In the genomic region with DNA sequence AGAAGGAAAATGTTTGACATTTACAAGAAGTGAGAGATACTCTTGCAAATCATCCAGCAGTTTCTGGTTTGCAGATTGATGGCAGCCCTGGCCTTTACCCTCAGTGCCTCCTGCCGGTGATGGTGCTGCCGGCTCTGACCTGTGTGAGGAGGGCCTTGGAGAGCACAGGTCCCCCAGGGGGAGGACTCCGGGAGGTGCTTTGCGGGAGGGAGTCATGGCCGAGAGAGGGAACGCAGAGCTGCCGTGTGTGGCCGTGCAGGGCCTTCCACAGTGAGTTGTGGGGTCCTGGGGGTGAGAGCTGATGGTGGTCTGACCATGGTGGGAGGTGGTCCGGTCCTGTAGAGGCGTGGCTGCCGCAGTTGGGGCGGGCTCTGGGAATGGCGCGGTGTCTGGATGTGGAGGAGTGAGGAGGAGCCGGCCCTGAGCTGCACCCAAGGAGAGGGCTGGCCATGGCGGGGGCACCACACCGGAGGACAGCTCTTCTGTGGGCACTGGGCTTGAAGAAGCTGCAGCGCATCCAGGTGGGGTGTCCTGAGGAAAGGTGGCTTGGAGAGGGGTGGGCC, we compare ENCODE assay signal across 22 cellular contexts. TPM values are rescaled to one million over a fixed set of nuclear protein-coding genes. Genes with fewer than 3 reads are reported as not detected.
A peak's percentile ranks its signal among the peaks of the same experiment; 100 is the strongest.
DNase-seq lines count a peak whose midpoint lies in the region; ATAC-seq and TF ChIP-seq lines count a peak whose summit lies in the region.
"Had no signal": no experiment of that assay in that cellular context is flagged by ENCODE, and none has a peak within 500 bp of the region (broad histone marks: within the 10 kb centered on the region; RNA-seq: fewer than 3 reads in every experiment).

No MANE protein-coding gene starts in this region.

- no peak overlapping the region for H2AFZ ChIP-seq in DND-41 (ENCODE audit: low read depth, low read length)
- no peak overlapping the region for H2AFZ ChIP-seq in mesenchymal stem cell (ENCODE audit: low read depth, low read length)
- no peak overlapping the region for H2AFZ ChIP-seq in smooth muscle cell (ENCODE audit: low read depth)

- peak overlapping the region; percentile 85 for H4K91ac ChIP-seq in mesenchymal stem cell (ENCODE audit: low read length)

- H3K79me1 ChIP-seq in mesenchymal stem cell (replicated peaks; ENCODE audit: low read length, poor library complexity, severe bottlenecking) = peaks cover 29% of the 10 kb centered on the region

- POLR2A ChIA-PET in WTC11 (lab: Charles Lee) = no interaction called here

- DNase-seq in DND-41 = no peak
- no peak for DNase-seq in WTC11 (ENCODE audit: low spot score)
- no peak for DNase-seq in mesenchymal stem cell
- no peak for DNase-seq in smooth muscle cell (lab: John Stamatoyannopoulos, UW; ENCODE audit: unreplicated experiment)
- no peak for DNase-seq in NOMO-1 (lab: John Stamatoyannopoulos, UW; ENCODE audit: unreplicated experiment in 2 of 2)
- no peak for DNase-seq in NCI-H2107 treated with DMSO at 0.1 percent for 48 hours (lab: John Stamatoyannopoulos, UW; ENCODE audit: unreplicated experiment)
- DNase-seq: activated B cell treated with CpG ODN at 0.5 μM for 24 hours; AML-193; foreskin melanocyte; IMR-90; MG63; NCI-H1436 treated with DMSO at 0.1 percent for 48 hours; NCI-H2171 treated with DMSO at 0.1 percent for 48 hours; NCI-H748 treated with DMSO at 0.1 percent for 48 hours; occipital lobe; stimulated activated CD4-positive, alpha-beta T cell treated with anti-CD3 and anti-CD28 coated beads, Interleukin-15, amount 100 ng/mL, for 24 hours had no signal

- H3K9ac ChIP-seq in DND-41 (ENCODE audit: low read depth, low read length) (peak overlapping the region; percentile 73), mesenchymal stem cell (ENCODE audit: low read length) (no peak overlapping the region), smooth muscle cell (ENCODE audit: low read depth) (peak overlapping the region; percentile 34)

- no peak overlapping the region for H3K14ac ChIP-seq in mesenchymal stem cell (ENCODE audit: low read length in 2 of 2)

- peaks cover 11% of the 10 kb centered on the region for H3K36me3 Mint-ChIP-seq in WTC11

- H2BK120ac ChIP-seq in mesenchymal stem cell (ENCODE audit: low read depth, low read length) = no peak overlapping the region

- H2BK12ac ChIP-seq in mesenchymal stem cell (ENCODE audit: low read length in 2 of 2) = peak overlapping the region in 1 of 2 experiments; percentile 14

- H3K27me3 Mint-ChIP-seq in WTC11 (ENCODE audit: low read depth) = no peaks in the 10 kb centered on the region

- H3K27ac ChIP-seq in DND-41 (ENCODE audit: low read length) (peak overlapping the region; percentile 99), mesenchymal stem cell (ENCODE audit: low read length, poor library complexity, severe bottlenecking) (no peak overlapping the region), smooth muscle cell (ENCODE audit: low read depth) (peak overlapping the region; percentile 89)
- H3K27ac ChIP-seq: SJSA1 had no signal

- H3K18ac ChIP-seq in mesenchymal stem cell (ENCODE audit: low read depth in 1 of 2, low read length in 2 of 2) = peak overlapping the region; percentile 42 to 48

- H4K8ac ChIP-seq in mesenchymal stem cell (ENCODE audit: low read length) = peak overlapping the region; percentile 52

- H3K23ac ChIP-seq in mesenchymal stem cell (ENCODE audit: low read length in 2 of 2) = peak overlapping the region in 1 of 2 experiments; percentile 46

- H2AK5ac ChIP-seq in mesenchymal stem cell (ENCODE audit: low read length, severe bottlenecking) = peak overlapping the region; percentile 36

- H3F3A ChIP-seq in smooth muscle cell (ENCODE audit: low read depth) = peaks cover 12% of the 10 kb centered on the region

- peaks cover 67% of the 10 kb centered on the region for H3K36me3 ChIP-seq in DND-41 (ENCODE audit: insufficient read depth, low read length)
- H3K36me3 ChIP-seq in mesenchymal stem cell (ENCODE audit: control insufficient read depth in 1 of 2, insufficient read depth in 2 of 2, low read depth in 1 of 2, low read length in 2 of 2) = peaks cover 25 to 32% of the 10 kb centered on the region in 2 experiments
- no peaks in the 10 kb centered on the region for H3K36me3 ChIP-seq in smooth muscle cell (ENCODE audit: low read depth)

- no peaks in the 10 kb centered on the region for H3K9me3 Mint-ChIP-seq in WTC11
- H3K9me3 Mint-ChIP-seq: activated B cell treated with CpG ODN at 0.5 μM for 24 hours; T-helper 2 cell treated with Interferon-gamma antibody and Interleukin-4, amounts not matched to agents 5 μg/mL and 100 μg/mL, for 36 hours had no signal

- peak overlapping the region; percentile 12; the same call in 1 of the 2 replicates for H3K4me2 ChIP-seq in DND-41 (ENCODE audit: insufficient read depth, low read length)
- no peak overlapping the region for H3K4me2 ChIP-seq in mesenchymal stem cell (ENCODE audit: low read length, poor library complexity, severe bottlenecking)
- H3K4me2 ChIP-seq in smooth muscle cell = no peak overlapping the region

- H3K4me1 Mint-ChIP-seq in WTC11 = peaks cover 10% of the 10 kb centered on the region

- H3K4ac ChIP-seq in mesenchymal stem cell (ENCODE audit: low read depth in 1 of 2, low read length in 2 of 2) = peak overlapping the region in 1 of 2 experiments; percentile 20

- no peak overlapping the region for H2BK5ac ChIP-seq in mesenchymal stem cell (ENCODE audit: low read depth, low read length, poor library complexity, severe bottlenecking)

- peaks cover 65% of the 10 kb centered on the region for H3K4me1 ChIP-seq in DND-41 (ENCODE audit: insufficient read depth, low read length)
- peaks cover 50% of the 10 kb centered on the region for H3K4me1 ChIP-seq in mesenchymal stem cell (ENCODE audit: control insufficient read depth, insufficient read depth, low read depth, low read length)
- peaks cover 32% of the 10 kb centered on the region for H3K4me1 ChIP-seq in smooth muscle cell (ENCODE audit: low read depth)

- ATAC-seq in DND-41 (ENCODE audit: insufficient read depth, low read depth) (no peak), WTC11 (no peak), GM19467 (IDR thresholded peaks at IDR 0.05; ENCODE audit: unreplicated experiment) (no peak)
- ATAC-seq: right cardiac atrium had no signal

- H3K9me3 ChIP-seq in DND-41 (ENCODE audit: insufficient read depth, low read length, severe bottlenecking) = no peaks in the 10 kb centered on the region
- no peaks in the 10 kb centered on the region for H3K9me3 ChIP-seq in mesenchymal stem cell (ENCODE audit: control insufficient read depth, low read length)
- no peaks in the 10 kb centered on the region for H3K9me3 ChIP-seq in smooth muscle cell (replicated peaks; ENCODE audit: low read depth)
- H3K9me3 ChIP-seq: MG63, SJSA1 had no signal

- WGBS in mesenchymal stem cell = 93% methylated on average over 17 of the region's 18 CpGs
- WGBS in smooth muscle cell (ENCODE audit: low lambda C conversion rate) = 92% methylated on average over 17 of the region's 18 CpGs

- no peaks in the 10 kb centered on the region for H3K27me3 ChIP-seq in DND-41 (ENCODE audit: insufficient read depth, low read length, poor library complexity)
- H3K27me3 ChIP-seq in mesenchymal stem cell (ENCODE audit: control insufficient read depth in 1 of 2, insufficient read depth in 1 of 2, low read length in 2 of 2) = no peaks in the 10 kb centered on the region
- no peaks in the 10 kb centered on the region for H3K27me3 ChIP-seq in smooth muscle cell (ENCODE audit: low read depth)
- H3K27me3 ChIP-seq: MG63, SJSA1 had no signal

- CTCF ChIA-PET in WTC11 (lab: Charles Lee) = interaction anchor here (2.1 kb wide), 1 partner anchor 31 kb away, joined by 4 read pairs; no protein-coding TSS in a partner anchor

- no peak for TF ChIP-seq CTCF in DND-41 (IDR thresholded peaks at IDR 0.05; ENCODE audit: borderline replicate concordance, extremely low read depth, low read length, poor library complexity, severe bottlenecking)
- no peak for TF ChIP-seq CTCF in WTC11 (IDR thresholded peaks at IDR 0.05)
- TF ChIP-seq CTCF in smooth muscle cell (IDR thresholded peaks at IDR 0.05; ENCODE audit: borderline replicate concordance, insufficient read depth, poor library complexity, severe bottlenecking) = no peak

- peak overlapping the region; percentile 79 for H3K27ac Mint-ChIP-seq in WTC11
- H3K27ac Mint-ChIP-seq: activated B cell treated with CpG ODN at 0.5 μM for 24 hours had no signal

- H3K4me3 ChIP-seq in DND-41 (ENCODE audit: low read depth in 1 of 2, low read length in 2 of 2) = no peak overlapping the region
- H3K4me3 ChIP-seq in mesenchymal stem cell (ENCODE audit: insufficient read depth in 1 of 2, low read depth in 1 of 2, low read length in 2 of 2) = no peak overlapping the region
- no peak overlapping the region for H3K4me3 ChIP-seq in smooth muscle cell
- H3K4me3 ChIP-seq: MG63, SJSA1 had no signal

- H4K20me1 ChIP-seq in DND-41 (ENCODE audit: insufficient read depth, low read length) (peaks cover 18% of the 10 kb centered on the region; the same call in 1 of the 2 replicates), smooth muscle cell (ENCODE audit: low read depth) (no peaks in the 10 kb centered on the region)

- H3K79me2 ChIP-seq in DND-41 (ENCODE audit: insufficient read depth, low read length) (peaks cover 85% of the 10 kb centered on the region), smooth muscle cell (ENCODE audit: low read depth) (peaks cover 4% of the 10 kb centered on the region)

- no peak overlapping the region for H3K4me3 Mint-ChIP-seq in WTC11
- H3K4me3 Mint-ChIP-seq: activated B cell treated with CpG ODN at 0.5 μM for 24 hours; T-helper 2 cell treated with Interferon-gamma antibody and Interleukin-4, amounts not matched to agents 5 μg/mL and 100 μg/mL, for 36 hours had no signal

- no peak overlapping the region for H2BK15ac ChIP-seq in mesenchymal stem cell (ENCODE audit: low read depth, poor library complexity, severe bottlenecking)

TF ChIP-seq in WTC11, 78 proteins besides CTCF, POLR2A, EP300 and RAD21 (continues in another document):
- TF ChIP-seq, protein P1, sequence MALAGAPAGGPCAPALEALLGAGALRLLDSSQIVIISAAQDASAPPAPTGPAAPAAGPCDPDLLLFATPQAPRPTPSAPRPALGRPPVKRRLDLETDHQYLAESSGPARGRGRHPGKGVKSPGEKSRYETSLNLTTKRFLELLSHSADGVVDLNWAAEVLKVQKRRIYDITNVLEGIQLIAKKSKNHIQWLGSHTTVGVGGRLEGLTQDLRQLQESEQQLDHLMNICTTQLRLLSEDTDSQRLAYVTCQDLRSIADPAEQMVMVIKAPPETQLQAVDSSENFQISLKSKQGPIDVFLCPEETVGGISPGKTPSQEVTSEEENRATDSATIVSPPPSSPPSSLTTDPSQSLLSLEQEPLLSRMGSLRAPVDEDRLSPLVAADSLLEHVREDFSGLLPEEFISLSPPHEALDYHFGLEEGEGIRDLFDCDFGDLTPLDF (CRISPR knock-in tag; IDR thresholded peaks at IDR 0.05) = no peak

RNA-seq across cellular contexts. Expression of a gene that starts 28.0 kb away (rescaled TPM):
- 0.04 to 0.07 TPM in 2 of 3 replicates, not detected in the other for total RNA-seq in WTC11 (2021)
- not detected for polyA plus RNA-seq in mesenchymal stem cell (2013, experiment 1 of 2)
- polyA plus RNA-seq in mesenchymal stem cell (2013, experiment 2 of 2) = not detected
- total RNA-seq in smooth muscle cell = 4.5 and 7.1 TPM in 2 replicates
- 0.93 and 3.2 TPM in 2 replicates for polyA plus RNA-seq in smooth muscle cell
- total RNA-seq: activated B cell treated with CpG ODN at 0.5 μM for 24 hours, G401, H4, IMR-90, occipital lobe, right cardiac atrium, SJSA1 had no signal
- polyA plus RNA-seq: IMR-90 had no signal
